23 cellular contexts compared by ENCODE assay signal in genomic region chr1:217585577-217585976, GRCh38. TPM values are rescaled to one million over a fixed set of nuclear protein-coding genes. Genes with fewer than 3 reads are reported as not detected.
"Had no signal": no experiment of that assay in that cellular context is flagged by ENCODE, and none has a peak within 500 bp of the region (broad histone marks: within the 10 kb centered on the region; RNA-seq: fewer than 3 reads in every experiment).

No MANE protein-coding gene starts in this region.

- H3K4me1 Mint-ChIP-seq: activated naive CD8-positive, alpha-beta T cell treated with anti-CD3 and anti-CD28 coated beads for 36 hours; natural killer cell had no signal

- DNase-seq: activated CD4-positive, alpha-beta memory T cell treated with anti-CD3 and anti-CD28 coated beads for 36 hours; activated CD4-positive, alpha-beta T cell treated with anti-CD3 and anti-CD28 coated beads for 48 hours; activated CD4-positive, CD25-positive, alpha-beta regulatory T cell; activated naive CD4-positive, alpha-beta T cell treated with Interleukin-2 at 50 U/mL for 16 hours; activated naive CD8-positive, alpha-beta T cell treated with anti-CD3 and anti-CD28 coated beads for 36 hours; activated T-cell treated with anti-CD3 and anti-CD28 coated beads, Interleukin-2, amount 50 U/mL, for 48 hours; amniotic stem cell; dermis blood vessel endothelial cell; effector CD8-positive, alpha-beta T cell; erythroblast; gastrocnemius medialis; hippocampal formation; left ventricle myocardium inferior; natural killer cell; retina; stimulated activated CD4-positive, alpha-beta T cell treated with anti-CD3 and anti-CD28 coated beads, Interleukin-4, amount 100 ng/mL, for 24 hours; stimulated activated naive CD8-positive, alpha-beta T cell treated with anti-CD3 and anti-CD28 coated beads, Interleukin-15, Interleukin-2, amounts not matched to agents 100 U/mL and 50 U/mL, for 24 hours; T1000 had no signal

- H3K4me3 ChIP-seq: gastrocnemius medialis, left ventricle myocardium inferior, upper lobe of left lung had no signal

- H3K36me3 ChIP-seq: gastrocnemius medialis, left ventricle myocardium inferior, upper lobe of left lung had no signal

- H3K27ac Mint-ChIP-seq: activated CD4-positive, alpha-beta memory T cell treated with anti-CD3 and anti-CD28 coated beads for 36 hours; activated naive CD8-positive, alpha-beta T cell treated with anti-CD3 and anti-CD28 coated beads for 36 hours; mesothelial cell of epicardium; natural killer cell; progenitor cell of endocrine pancreas; T-helper 1 cell treated with Interleukin-12 subunit alpha and Interleukin-12 subunit beta and Interleukin-4 antibody, amounts not matched to agents 30 μg/mL and 1 μg/mL, for 36 hours had no signal

- H3K4me1 ChIP-seq: gastrocnemius medialis, left ventricle myocardium inferior, upper lobe of left lung had no signal

- H3K36me3 Mint-ChIP-seq: natural killer cell had no signal

- H3K27me3 ChIP-seq: gastrocnemius medialis, upper lobe of left lung had no signal

- H3K9me3 Mint-ChIP-seq: activated CD4-positive, alpha-beta memory T cell treated with anti-CD3 and anti-CD28 coated beads for 36 hours; activated naive CD8-positive, alpha-beta T cell treated with anti-CD3 and anti-CD28 coated beads for 36 hours; mesothelial cell of epicardium; natural killer cell; T-helper 1 cell treated with Interleukin-12 subunit alpha and Interleukin-12 subunit beta and Interleukin-4 antibody, amounts not matched to agents 30 μg/mL and 1 μg/mL, for 36 hours had no signal

- H3K9me3 ChIP-seq: gastrocnemius medialis, left ventricle myocardium inferior, upper lobe of left lung had no signal

- H3K27me3 Mint-ChIP-seq: activated CD4-positive, alpha-beta memory T cell treated with anti-CD3 and anti-CD28 coated beads for 36 hours; activated naive CD8-positive, alpha-beta T cell treated with anti-CD3 and anti-CD28 coated beads for 36 hours; progenitor cell of endocrine pancreas had no signal

- H3K4me3 Mint-ChIP-seq: activated CD4-positive, alpha-beta memory T cell treated with anti-CD3 and anti-CD28 coated beads for 36 hours; activated naive CD8-positive, alpha-beta T cell treated with anti-CD3 and anti-CD28 coated beads for 36 hours; mesothelial cell of epicardium; natural killer cell; T-helper 1 cell treated with Interleukin-12 subunit alpha and Interleukin-12 subunit beta and Interleukin-4 antibody, amounts not matched to agents 30 μg/mL and 1 μg/mL, for 36 hours had no signal

- H3K27ac ChIP-seq: gastrocnemius medialis, left ventricle myocardium inferior, upper lobe of left lung had no signal

RNA-seq across cellular contexts. Expression of gene SPATA17, which starts 45.6 kb away (rescaled TPM):
- total RNA-seq: activated CD4-positive, alpha-beta memory T cell treated with anti-CD3 and anti-CD28 coated beads for 36 hours; activated naive CD8-positive, alpha-beta T cell treated with anti-CD3 and anti-CD28 coated beads for 36 hours; dermis blood vessel endothelial cell; lung microvascular endothelial cell; natural killer cell had no signal
